ENCODE assay signal across 33 cellular contexts in the genomic region with DNA sequence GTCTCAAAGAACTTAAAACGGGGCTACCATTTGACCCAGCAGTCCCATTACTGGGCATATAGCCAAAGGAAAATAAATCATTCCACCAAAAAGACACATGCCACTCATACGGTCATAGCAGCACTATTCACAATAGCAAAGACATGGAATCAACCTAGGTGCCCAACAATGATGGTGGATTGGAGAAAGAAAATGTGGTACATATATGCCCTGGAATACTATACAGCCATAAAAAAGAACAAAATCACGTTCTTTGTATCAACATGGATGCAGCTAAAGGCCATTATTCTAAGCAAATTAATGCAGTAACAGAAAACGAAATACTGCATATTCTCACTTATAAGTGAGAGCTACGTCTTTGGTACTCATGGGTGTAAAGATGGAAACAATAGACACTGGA.
DNase-seq lines count a peak whose midpoint lies in the region; ATAC-seq, FAIRE-seq and TF ChIP-seq lines count a peak whose summit lies in the region.
"Had no signal": no experiment of that assay in that cellular context is flagged by ENCODE, and none has a peak within 500 bp of the region (broad histone marks: within the 10 kb centered on the region; RNA-seq: fewer than 3 reads in every experiment).

No MANE protein-coding gene starts in this region.

- TF ChIP-seq CTCF in SK-N-SH (IDR thresholded peaks at IDR 0.05): no peak
- no peak for TF ChIP-seq CTCF in K562 (IDR thresholded peaks at IDR 0.05 in 2 of 3, conservative IDR thresholded peaks at IDR 0.05 in 1 of 3; ENCODE audit: insufficient read depth in 2 of 3, low read depth in 1 of 3, low read length in 3 of 3)
- no peak for TF ChIP-seq CTCF in H1 (IDR thresholded peaks at IDR 0.05; ENCODE audit: control extremely low read depth in 1 of 3, insufficient read depth in 1 of 3, low read depth in 1 of 3, low read length in 3 of 3)
- no peak for TF ChIP-seq CTCF in right atrium auricular region (IDR thresholded peaks at IDR 0.05)

- DNase-seq in SK-N-SH: no peak
- DNase-seq in K562 (ENCODE audit: extremely low read depth in 1 of 4, low spot score in 3 of 4): no peak
- DNase-seq in H1 (ENCODE audit: low read depth in 1 of 2, low spot score in 2 of 2): no peak
- DNase-seq in right atrium auricular region (ENCODE audit: low spot score): no peak
- DNase-seq: 8988T; ACHN; AML-193; BE2C; C1 segment of cervical spinal cord; Caco-2; Calu3; CD4-positive, alpha-beta memory T cell; CD4-positive, alpha-beta T cell; CD4-positive, CD25-positive, alpha-beta regulatory T cell; CD8-positive, alpha-beta memory T cell; CD8-positive, alpha-beta T cell; COR-L47; DMS 273 treated with DMSO at 0.1 percent for 48 hours; DMS153; DMS53; DMS79; DMS79 treated with DMSO at 0.1 percent for 48 hours; DND-41; EL had no signal

- no peak overlapping the region for H3K56ac ChIP-seq in H1 (replicated peaks; ENCODE audit: insufficient read length, low read depth, low read length)

- no peak overlapping the region for H3K23ac ChIP-seq in H1 (ENCODE audit: insufficient read length)

- H3K9me1 ChIP-seq in K562 (ENCODE audit: control insufficient read depth, insufficient read depth, low read length): no peaks in the 10 kb centered on the region

- H3K9ac ChIP-seq in SK-N-SH (no peak overlapping the region), K562 (ENCODE audit: insufficient read depth in 1 of 2, low read depth in 2 of 2, low read length in 2 of 2) (no peak overlapping the region), H1 (replicated peaks in 1 of 4; ENCODE audit: extremely low read depth in 1 of 4, low read depth in 3 of 4, low read length in 3 of 4) (no peak overlapping the region)
- H3K9ac ChIP-seq: BLaER1; BLaER1 treated with 17β-estradiol and CSF1 and Interleukin-3, amounts not matched to agents 10 nM and 100 nM had no signal

- H3K27me3 ChIP-seq in SK-N-SH (ENCODE audit: insufficient read depth): no peaks in the 10 kb centered on the region
- H3K27me3 ChIP-seq in K562 (ENCODE audit: control insufficient read depth in 2 of 2, insufficient read depth in 2 of 2, low read length in 2 of 2): no peaks in the 10 kb centered on the region
- no peaks in the 10 kb centered on the region for H3K27me3 ChIP-seq in H1 (replicated peaks in 1 of 4; ENCODE audit: control insufficient read depth in 3 of 4, extremely low read depth in 1 of 4, insufficient read depth in 3 of 4, low read length in 3 of 4)
- no peaks in the 10 kb centered on the region for H3K27me3 ChIP-seq in right atrium auricular region
- H3K27me3 ChIP-seq: BE2C; BLaER1; BLaER1 treated with 17β-estradiol and CSF1 and Interleukin-3, amounts not matched to agents 10 nM and 100 nM had no signal

- no peaks in the 10 kb centered on the region for H3K79me1 ChIP-seq in H1 (ENCODE audit: low read depth, low read length)

- H3K4me1 ChIP-seq in SK-N-SH (ENCODE audit: control insufficient read depth in 1 of 2, insufficient read depth in 2 of 2, low read depth in 1 of 2, low read length in 1 of 2): no peaks in the 10 kb centered on the region
- no peaks in the 10 kb centered on the region for H3K4me1 ChIP-seq in K562 (replicated peaks in 1 of 2; ENCODE audit: control insufficient read depth in 2 of 2, insufficient read depth in 2 of 2, low read length in 2 of 2)
- H3K4me1 ChIP-seq in H1 (replicated peaks in 1 of 4; ENCODE audit: control insufficient read depth in 3 of 4, insufficient read depth in 4 of 4, low read length in 3 of 4): no peaks in the 10 kb centered on the region
- no peaks in the 10 kb centered on the region for H3K4me1 ChIP-seq in right atrium auricular region
- H3K4me1 ChIP-seq: A549; BE2C; BLaER1; BLaER1 treated with 17β-estradiol and CSF1 and Interleukin-3, amounts not matched to agents 10 nM and 100 nM; Caco-2 had no signal

- ATAC-seq in SK-N-SH treated with all-trans-retinoic acid at 6 μM for 48 hours (no peak), K562 (no peak), HG03280 (IDR thresholded peaks at IDR 0.05; ENCODE audit: unreplicated experiment) (no peak)
- ATAC-seq: A549; CD8-positive, alpha-beta T cell had no signal

- no TSS peak for BruUV-seq in K562 (replicated peaks; lab: Mats Ljungman, UMichigan)

- H2BK5ac ChIP-seq in H1 (ENCODE audit: low read depth, low read length): no peak overlapping the region

- POLR2A ChIA-PET in SK-N-SH (lab: Yijun Ruan, JAX) (no interaction called here), K562 (lab: Yijun Ruan, JAX) (no interaction called here), H1 (lab: Charles Lee; ENCODE audit: partially characterized antibody) (no interaction called here)

- H3F3A ChIP-seq in SK-N-SH (replicated peaks; ENCODE audit: insufficient read depth): peaks cover 4% of the 10 kb centered on the region

- H3K4me3 ChIP-seq in SK-N-SH (ENCODE audit: low read depth in 2 of 2, low read length in 1 of 2): no peak overlapping the region
- H3K4me3 ChIP-seq in K562: no peak overlapping the region
- no peak overlapping the region for H3K4me3 ChIP-seq in H1 (ENCODE audit: extremely low read depth in 1 of 4, insufficient read depth in 2 of 4, low read depth in 3 of 4, low read length in 4 of 4)
- H3K4me3 ChIP-seq in right atrium auricular region: no peak overlapping the region
- H3K4me3 ChIP-seq: A549; BLaER1; BLaER1 treated with 17β-estradiol and CSF1 and Interleukin-3, amounts not matched to agents 10 nM and 100 nM had no signal

- CTCF ChIA-PET in SK-N-SH (lab: Yijun Ruan, JAX): no interaction called here
- CTCF ChIA-PET in K562 (lab: Yijun Ruan, JAX; ENCODE audit: low intra/inter-chr PET ratio): no interaction called here
- CTCF ChIA-PET in H1 (lab: Charles Lee; ENCODE audit: partially characterized antibody): no interaction called here

- H3K9me3 ChIP-seq in SK-N-SH (no peaks in the 10 kb centered on the region; the same call in 1 of the 2 replicates), K562 (replicated peaks; ENCODE audit: control insufficient read depth, insufficient read depth, low read depth, low read length) (no peaks in the 10 kb centered on the region), H1 (ENCODE audit: insufficient read depth in 2 of 2, low read depth in 1 of 2, low read length in 1 of 2) (peaks cover 0 to 3% of the 10 kb centered on the region in 2 experiments; a peak in 2 of 4 replicates), right atrium auricular region (peaks cover 0 to 5% of the 10 kb centered on the region in 2 donors)
- H3K9me3 ChIP-seq: A549, BE2C, BLaER1, Caco-2 had no signal

- in situ Hi-C loops in K562 (cut with MboI): no loop called here

- no peak overlapping the region for H3K14ac ChIP-seq in H1 (ENCODE audit: insufficient read length)

- H3K27ac ChIP-seq in SK-N-SH (ENCODE audit: low read depth in 2 of 2, low read length in 1 of 2) (no peak overlapping the region), K562 (ENCODE audit: extremely low read depth, low read depth, low read length) (no peak overlapping the region), H1 (ENCODE audit: low read depth, low read length) (no peak overlapping the region), right atrium auricular region (no peak overlapping the region)
- H3K27ac ChIP-seq: 22Rv1; A549; BLaER1; BLaER1 treated with 17β-estradiol and CSF1 and Interleukin-3, amounts not matched to agents 10 nM and 100 nM; C4-2B had no signal

- no peak overlapping the region for H3K4ac ChIP-seq in H1 (replicated peaks; ENCODE audit: insufficient read length, low read depth, low read length)

- no peaks in the 10 kb centered on the region for H3K9me2 ChIP-seq in SK-N-SH

- H3K4me2 ChIP-seq in SK-N-SH (no peak overlapping the region), K562 (ENCODE audit: insufficient read depth, low read length) (no peak overlapping the region), H1 (ENCODE audit: insufficient read depth in 1 of 2, low read depth in 2 of 2, low read length in 2 of 2) (no peak overlapping the region)
- H3K4me2 ChIP-seq: A549; BLaER1; BLaER1 treated with 17β-estradiol and CSF1 and Interleukin-3, amounts not matched to agents 10 nM and 100 nM had no signal

- H2BK120ac ChIP-seq in H1 (replicated peaks; ENCODE audit: low read depth, low read length): no peak overlapping the region

- H3K36me3 ChIP-seq in SK-N-SH (replicated peaks in 1 of 2; ENCODE audit: control insufficient read depth in 1 of 2, insufficient read depth in 2 of 2, low read length in 1 of 2) (no peaks in the 10 kb centered on the region), K562 (ENCODE audit: control insufficient read depth, insufficient read depth, low read length) (no peaks in the 10 kb centered on the region), H1 (ENCODE audit: control insufficient read depth in 2 of 4, insufficient read depth in 4 of 4, low read length in 3 of 4) (no peaks in the 10 kb centered on the region), right atrium auricular region (no peaks in the 10 kb centered on the region)
- H3K36me3 ChIP-seq: BE2C; BLaER1; BLaER1 treated with 17β-estradiol and CSF1 and Interleukin-3, amounts not matched to agents 10 nM and 100 nM had no signal

- no peak overlapping the region for H4K91ac ChIP-seq in H1 (replicated peaks; ENCODE audit: insufficient read length, low read length)

- H2AK5ac ChIP-seq in H1 (ENCODE audit: low read depth, low read length): no peak overlapping the region

- TF ChIP-seq RAD21 in SK-N-SH (IDR thresholded peaks at IDR 0.05; ENCODE audit: low read length): no peak
- TF ChIP-seq RAD21 in K562 (CRISPR knock-in tag; conservative IDR thresholded peaks at IDR 0.05 in 1 of 2, IDR thresholded peaks at IDR 0.05 in 1 of 2): no peak
- no peak for TF ChIP-seq RAD21 in H1 (IDR thresholded peaks at IDR 0.05 in 1 of 2, conservative IDR thresholded peaks at IDR 0.05 in 1 of 2; ENCODE audit: low read depth in 2 of 2, low read length in 2 of 2)

- no peaks in the 10 kb centered on the region; the same call in 1 of the 2 replicates for H3K23me2 ChIP-seq in H1 (ENCODE audit: low read depth, low read length)

- no peak overlapping the region for H2BK15ac ChIP-seq in H1 (ENCODE audit: low read length)

- intact Hi-C loops in K562 (cut with micrococcal nuclease): no loop called here

- H4K20me1 ChIP-seq in SK-N-SH (ENCODE audit: insufficient read depth) (no peaks in the 10 kb centered on the region), K562 (replicated peaks; ENCODE audit: control insufficient read depth, insufficient read depth, low read length) (no peaks in the 10 kb centered on the region), H1 (replicated peaks in 1 of 2; ENCODE audit: control insufficient read depth in 1 of 2, insufficient read depth in 2 of 2, low read length in 2 of 2) (no peaks in the 10 kb centered on the region)
- H4K20me1 ChIP-seq: BLaER1; BLaER1 treated with 17β-estradiol and CSF1 and Interleukin-3, amounts not matched to agents 10 nM and 100 nM had no signal

- no peak overlapping the region for H4K5ac ChIP-seq in H1 (ENCODE audit: insufficient read length, low read depth, low read length)

- no peak overlapping the region for H4K8ac ChIP-seq in H1 (ENCODE audit: extremely low read depth, insufficient read depth, low read length)

- TF ChIP-seq EP300 in SK-N-SH (IDR thresholded peaks at IDR 0.05; ENCODE audit: borderline replicate concordance in 1 of 2, low read depth in 1 of 2, low read length in 1 of 2): no peak
- TF ChIP-seq EP300 in K562 (IDR thresholded peaks at IDR 0.05; ENCODE audit: low read length): no peak
- no peak for TF ChIP-seq EP300 in H1 (IDR thresholded peaks at IDR 0.05; ENCODE audit: borderline replicate concordance in 1 of 2, low read depth in 2 of 2, low read length in 2 of 2)

- WGBS in SK-N-SH (ENCODE audit: low lambda C conversion rate): 22% methylated on average over 5 of the region's 5 CpGs
- WGBS in K562 (ENCODE audit: insufficient coverage, low coverage, missing lambda C conversion rate): 0% methylated on average over 5 of the region's 5 CpGs
- 95% methylated on average over 5 of the region's 5 CpGs; no CpG with 5 or more reads in 1 of the 2 experiments for WGBS in H1 (ENCODE audit: extremely low coverage in 1 of 2, insufficient coverage in 1 of 2, insufficient read length in 1 of 2, insufficient replicate concordance in 2 of 2, low coverage in 1 of 2, low lambda C conversion rate in 2 of 2, missing lambda C conversion rate in 1 of 2), 2 experiments

- TF ChIP-seq POLR2A in K562 (conservative IDR thresholded peaks at IDR 0.05) (no peak), H1 (IDR thresholded peaks at IDR 0.05; ENCODE audit: control extremely low read depth in 1 of 2, low read depth in 2 of 2, low read length in 2 of 2) (no peak)

- H2AFZ ChIP-seq in SK-N-SH (ENCODE audit: low read depth): no peak overlapping the region
- H2AFZ ChIP-seq in K562 (ENCODE audit: low read depth, low read length): no peak overlapping the region
- no peak overlapping the region for H2AFZ ChIP-seq in H1 (ENCODE audit: low read length)

- FAIRE-seq in K562 (lab: Jason Lieb, UNC) (no peak), H1 (lab: Jason Lieb, UNC) (no peak)
- FAIRE-seq: A204.1, A549, D721Med had no signal

- H2BK12ac ChIP-seq in H1 (ENCODE audit: low read depth, low read length): no peak overlapping the region

- H3K79me2 ChIP-seq in SK-N-SH (ENCODE audit: insufficient read depth) (no peaks in the 10 kb centered on the region), K562 (ENCODE audit: control insufficient read depth, insufficient read depth, low read length) (no peaks in the 10 kb centered on the region), H1 (ENCODE audit: control insufficient read depth in 1 of 2, insufficient read depth in 2 of 2, low read length in 2 of 2) (no peaks in the 10 kb centered on the region)

- no peak overlapping the region for H3K18ac ChIP-seq in H1 (ENCODE audit: extremely low read depth, low read length)

- no peak overlapping the region for H2BK20ac ChIP-seq in H1 (ENCODE audit: low read length)
